In genomic region chr1:39406533-39407478, GRCh38 we compare ENCODE assay signal across 8 cellular contexts.
DNase-seq lines count a peak whose midpoint lies in the region; ATAC-seq, FAIRE-seq and TF ChIP-seq lines count a peak whose summit lies in the region.

No MANE protein-coding gene starts in this region.

- H3K4me1 ChIP-seq in HEK293 (ENCODE audit: control insufficient read depth, insufficient read depth, low read length) = peaks cover 9% of the 10 kb centered on the region
- H3K4me1 ChIP-seq in skeletal muscle satellite cell (ENCODE audit: control insufficient read depth, insufficient read depth, low read length) = peaks cover 54% of the 10 kb centered on the region

- H3K4me3 ChIP-seq in HEK293 (ENCODE audit: low read depth, low read length) (no peak overlapping the region), fibroblast of villous mesenchyme (ENCODE audit: low read depth, low read length) (no peak overlapping the region), skeletal muscle satellite cell (ENCODE audit: low read length) (peak overlapping the region; percentile 81)

- DNase-seq in fibroblast of villous mesenchyme (ENCODE audit: low read depth) (peak; percentile 60), GM12892 (ENCODE audit: insufficient read length) (no peak), NCI-H748 treated with DMSO at 0.1 percent for 48 hours (lab: John Stamatoyannopoulos, UW) (no peak)

- peak overlapping the region; percentile 95 for H3K9ac ChIP-seq in skeletal muscle satellite cell (ENCODE audit: low read depth, low read length)

- TF ChIP-seq POLR2A in GM12892 (IDR thresholded peaks at IDR 0.05; ENCODE audit: low read depth, low read length) = no peak

- H3K9me3 ChIP-seq in HEK293 (ENCODE audit: control insufficient read depth, insufficient read depth, low read depth, low read length) (no peaks in the 10 kb centered on the region), skeletal muscle satellite cell (replicated peaks; ENCODE audit: low read length) (no peaks in the 10 kb centered on the region)

- peak overlapping the region; percentile 98 for H3K4me2 ChIP-seq in skeletal muscle satellite cell (ENCODE audit: low read length)

- H3K36me3 ChIP-seq in HEK293 (ENCODE audit: control insufficient read depth in 2 of 2, insufficient read depth in 1 of 2, low read length in 2 of 2) (peaks cover 0 to 7% of the 10 kb centered on the region in 2 experiments; a peak in 1 of 3 replicates), skeletal muscle satellite cell (ENCODE audit: insufficient read depth, low read length) (peaks cover 7% of the 10 kb centered on the region)

- H3K27me3 ChIP-seq in skeletal muscle satellite cell (ENCODE audit: control insufficient read depth, insufficient read depth, low read length) = no peaks in the 10 kb centered on the region

- POLR2A ChIA-PET in HEK293 (lab: Yijun Ruan, JAX) = interaction anchor here (0.6 to 0.7 kb wide), 2 partner anchors 180 to 199 kb away, joined by 3 to 4 read pairs; no protein-coding TSS in a partner anchor

- H3K27ac ChIP-seq in HEK293 (ENCODE audit: extremely low read depth, low read depth, low read length) (no peak overlapping the region), VCaP (peak overlapping the region; percentile 83)

- TF ChIP-seq CTCF in HEK293 (tag by site-specific recombination; IDR thresholded peaks at IDR 0.05) (no peak), VCaP (conservative IDR thresholded peaks at IDR 0.05) (no peak), fibroblast of villous mesenchyme (IDR thresholded peaks at IDR 0.05; ENCODE audit: insufficient read depth, low read depth, low read length) (no peak)

- ATAC-seq in GM18520 (IDR thresholded peaks at IDR 0.05; ENCODE audit: unreplicated experiment) (no peak), HG02840 (IDR thresholded peaks at IDR 0.05; ENCODE audit: low FRiP score, unreplicated experiment) (no peak)

- no peak for FAIRE-seq in GM12892 (lab: Jason Lieb, UNC)

- CTCF ChIA-PET in HEK293 (lab: Yijun Ruan, JAX) = interaction anchor here (0.5 to 1.2 kb wide), 5 partner anchors 19 to 79 kb away, joined by 3 to 7 read pairs (median 3); no protein-coding TSS in a partner anchor

TF ChIP-seq in HEK293, 187 proteins besides CTCF, POLR2A, EP300 and RAD21:
- TF ChIP-seq OSR2 (tag by site-specific recombination; IDR thresholded peaks at IDR 0.05) (peak; percentile 49; the same call in 1 of the 2 replicates), PRDM6 (tag by site-specific recombination; IDR thresholded peaks at IDR 0.05) (0 out of 2 replicates have a peak, but pooled peaks have one; percentile 15), ZNF626 (tag by site-specific recombination; IDR thresholded peaks at IDR 0.05) (no peak)
